20 cellular contexts compared by ENCODE assay signal in the genomic region with DNA sequence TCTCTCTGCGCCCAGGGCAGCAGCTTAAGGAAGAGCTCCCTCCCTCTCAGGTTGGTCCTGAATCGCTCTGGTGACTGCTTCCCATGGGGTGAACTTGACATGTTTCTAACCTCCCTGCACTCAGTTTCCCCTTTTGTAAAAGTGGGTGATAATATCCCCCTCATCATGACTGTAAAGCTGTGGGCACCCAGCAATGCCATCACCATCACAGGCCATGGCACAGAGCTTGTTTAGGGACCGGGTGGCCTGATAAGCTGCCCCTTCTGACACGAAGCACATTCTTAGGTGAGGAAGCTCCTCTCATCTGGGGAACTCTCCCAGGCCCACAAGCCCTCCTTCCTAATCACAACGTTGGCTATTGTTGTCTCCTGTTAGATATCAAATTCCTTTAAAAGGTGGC.
A peak's percentile ranks its signal among the peaks of the same experiment; 100 is the strongest.
DNase-seq lines count a peak whose midpoint lies in the region; ATAC-seq and TF ChIP-seq lines count a peak whose summit lies in the region.
"Had no signal": no experiment of that assay in that cellular context is flagged by ENCODE, and none has a peak within 500 bp of the region (broad histone marks: within the 10 kb centered on the region; RNA-seq: fewer than 3 reads in every experiment).

No MANE protein-coding gene starts in this region.

- H3K27ac Mint-ChIP-seq in progenitor cell of endocrine pancreas = peak overlapping the region; percentile 65
- H3K27ac Mint-ChIP-seq: B cell; CD4-positive, alpha-beta T cell; CD8-positive, alpha-beta T cell had no signal

- CTCF ChIA-PET in GM10248 (lab: Yijun Ruan, JAX) = no interaction called here

- no peaks in the 10 kb centered on the region for H3K4me1 ChIP-seq in esophagus muscularis mucosa
- no peaks in the 10 kb centered on the region for H3K4me1 ChIP-seq in neuronal stem cell (ENCODE audit: control insufficient read depth in 2 of 2, insufficient read depth in 1 of 2, low read depth in 1 of 2, low read length in 2 of 2)
- H3K4me1 ChIP-seq: A549, Caco-2 had no signal

- 63% methylated on average over 5 of the region's 5 CpGs for WGBS in esophagus muscularis mucosa
- WGBS in neuronal stem cell (ENCODE audit: extremely low coverage in 2 of 2, insufficient read length in 2 of 2, insufficient replicate concordance in 1 of 2), 2 donors = no CpG with 5 or more reads among the region's 5 CpGs

- peak overlapping the region; percentile 44 for H3K9ac ChIP-seq in neuronal stem cell (ENCODE audit: low read depth, low read length, poor library complexity)
- H3K9ac ChIP-seq: BLaER1 treated with 17β-estradiol and CSF1 and Interleukin-3, amounts not matched to agents 10 nM and 100 nM had no signal

- H3K27me3 ChIP-seq in esophagus muscularis mucosa (no peaks in the 10 kb centered on the region), neuronal stem cell (ENCODE audit: control insufficient read depth in 3 of 3, insufficient read depth in 3 of 3, low read depth in 1 of 3, low read length in 3 of 3) (no peaks in the 10 kb centered on the region)
- H3K27me3 ChIP-seq: BLaER1 treated with 17β-estradiol and CSF1 and Interleukin-3, amounts not matched to agents 10 nM and 100 nM had no signal

- intact Hi-C loops in esophagus muscularis mucosa (cut with DNase I) = no loop called here

- H3K9me3 ChIP-seq in esophagus muscularis mucosa (peaks cover 0 to 15% (median 3%) of the 10 kb centered on the region in 4 donors), neuronal stem cell (replicated peaks in 1 of 2; ENCODE audit: control insufficient read depth in 2 of 2, insufficient read depth in 1 of 2, low read depth in 1 of 2, low read length in 2 of 2) (peaks cover 0 to 45% of the 10 kb centered on the region in 2 donors)
- H3K9me3 ChIP-seq: Caco-2 had no signal

- no peak overlapping the region for H3K4me3 Mint-ChIP-seq in progenitor cell of endocrine pancreas (ENCODE audit: low read depth)
- H3K4me3 Mint-ChIP-seq: B cell; CD4-positive, alpha-beta T cell; CD8-positive, alpha-beta T cell had no signal

- POLR2A ChIA-PET in GM10248 (lab: Yijun Ruan, JAX) = no interaction called here

- H4K91ac ChIP-seq in neuronal stem cell (ENCODE audit: low read depth, low read length, poor library complexity) = no peak overlapping the region

- H3K36me3 Mint-ChIP-seq in progenitor cell of endocrine pancreas (ENCODE audit: insufficient read depth) = peaks cover 14% of the 10 kb centered on the region
- H3K36me3 Mint-ChIP-seq: CD8-positive, alpha-beta T cell had no signal

- TF ChIP-seq CTCF in GM10248 (IDR thresholded peaks at IDR 0.05; ENCODE audit: control extremely low read depth, extremely low read depth, low read depth, missing control alignments) (no peak), esophagus muscularis mucosa (IDR thresholded peaks at IDR 0.05) (no peak), progenitor cell of endocrine pancreas (IDR thresholded peaks at IDR 0.05; ENCODE audit: unreplicated experiment) (no peak)

- no peak overlapping the region for H2AK5ac ChIP-seq in neuronal stem cell (ENCODE audit: low read depth, low read length)

- no peak for TF ChIP-seq EP300 in esophagus muscularis mucosa (IDR thresholded peaks at IDR 0.05)

- peak overlapping the region; percentile 92 for H4K8ac ChIP-seq in neuronal stem cell (ENCODE audit: low read depth, low read length)

- no peak overlapping the region for H3K4ac ChIP-seq in neuronal stem cell (ENCODE audit: low read length)

- DNase-seq in GM10248 (ENCODE audit: extremely low spot score) (peak; percentile 1), esophagus muscularis mucosa (ENCODE audit: extremely low spot score) (peak; percentile 60), neuronal stem cell (ENCODE audit: low spot score) (no peak), progenitor cell of endocrine pancreas (ENCODE audit: low spot score, unreplicated experiment) (no peak), NCI-H526 (lab: John Stamatoyannopoulos, UW) (no peak), RPMI8226 (no peak), epidermal melanocyte (ENCODE audit: insufficient read length, low spot score) (no peak)
- DNase-seq: AML-193; Caco-2; Calu3; CD4-positive, alpha-beta T cell; CD8-positive, alpha-beta T cell; DMS79 treated with DMSO at 0.1 percent for 48 hours; GF-D8 had no signal

- peaks cover 2% of the 10 kb centered on the region for H3K79me1 ChIP-seq in neuronal stem cell (ENCODE audit: low read depth, low read length)

- peaks cover 73% of the 10 kb centered on the region for H3K9me3 Mint-ChIP-seq in progenitor cell of endocrine pancreas (ENCODE audit: low read depth)

- no peak overlapping the region for H3K4me2 ChIP-seq in neuronal stem cell (ENCODE audit: insufficient read depth, low read length, poor library complexity, severe bottlenecking)
- H3K4me2 ChIP-seq: A549; BLaER1 treated with 17β-estradiol and CSF1 and Interleukin-3, amounts not matched to agents 10 nM and 100 nM had no signal

- H2BK12ac ChIP-seq in neuronal stem cell (ENCODE audit: low read length) = no peak overlapping the region

- H3K4me1 Mint-ChIP-seq in progenitor cell of endocrine pancreas (ENCODE audit: low read depth) = no peaks in the 10 kb centered on the region
- H3K4me1 Mint-ChIP-seq: B cell had no signal

- no peak overlapping the region for H2BK15ac ChIP-seq in neuronal stem cell (ENCODE audit: low read length)

- no peaks in the 10 kb centered on the region for H3K27me3 Mint-ChIP-seq in progenitor cell of endocrine pancreas
- H3K27me3 Mint-ChIP-seq: B cell; CD4-positive, alpha-beta T cell had no signal

- no peak overlapping the region for H3K23ac ChIP-seq in neuronal stem cell (ENCODE audit: low read depth, low read length, poor library complexity)

- no peak overlapping the region for H2BK5ac ChIP-seq in neuronal stem cell (ENCODE audit: low read length)

- H2BK120ac ChIP-seq in neuronal stem cell (ENCODE audit: low read depth, low read length) = no peak overlapping the region

- H3K18ac ChIP-seq in neuronal stem cell (ENCODE audit: low read length) = no peak overlapping the region

- no peak overlapping the region for H3K27ac ChIP-seq in esophagus muscularis mucosa (replicated peaks in 1 of 4)
- no peak overlapping the region for H3K27ac ChIP-seq in neuronal stem cell (replicated peaks; ENCODE audit: low read length)
- H3K27ac ChIP-seq: 22Rv1; A549; BLaER1 treated with 17β-estradiol and CSF1 and Interleukin-3, amounts not matched to agents 10 nM and 100 nM; C4-2B had no signal

- H3K14ac ChIP-seq in neuronal stem cell (ENCODE audit: low read length) = no peak overlapping the region

- no peak for ATAC-seq in GM18505 (IDR thresholded peaks at IDR 0.05; ENCODE audit: unreplicated experiment)
- ATAC-seq: A549; CD8-positive, alpha-beta T cell had no signal

- TF ChIP-seq POLR2A in esophagus muscularis mucosa (IDR thresholded peaks at IDR 0.05; ENCODE audit: low read depth) = no peak
- no peak for TF ChIP-seq POLR2A in GM18505 (IDR thresholded peaks at IDR 0.05; ENCODE audit: borderline replicate concordance, extremely low read depth, insufficient read depth, insufficient read length)

- H3K4me3 ChIP-seq in esophagus muscularis mucosa (no peak overlapping the region), neuronal stem cell (ENCODE audit: low read length in 2 of 2) (peak overlapping the region in 1 of 2 donors; percentile 54)
- H3K4me3 ChIP-seq: A549; BLaER1 treated with 17β-estradiol and CSF1 and Interleukin-3, amounts not matched to agents 10 nM and 100 nM had no signal

- no peak overlapping the region for H2AFZ ChIP-seq in neuronal stem cell (ENCODE audit: low read length)

- H3K36me3 ChIP-seq in esophagus muscularis mucosa (no peaks in the 10 kb centered on the region), neuronal stem cell (replicated peaks in 1 of 2; ENCODE audit: control insufficient read depth in 2 of 2, insufficient read depth in 2 of 2, low read length in 2 of 2) (no peaks in the 10 kb centered on the region)
- H3K36me3 ChIP-seq: BLaER1 treated with 17β-estradiol and CSF1 and Interleukin-3, amounts not matched to agents 10 nM and 100 nM had no signal

Comparison
In these comparisons a context has a peak if more than half of its experiments do, and no peak if none do; other contexts are left out.
1. DNase-seq: peak in GM10248 (single experiment) and esophagus muscularis mucosa (single experiment); none in neuronal stem cell (single experiment), progenitor cell of endocrine pancreas (single experiment), NCI-H526 (0 of 2), RPMI8226 (single experiment) and epidermal melanocyte (single experiment).